In genomic region chr14:88837495-88837894, GRCh38 we compare ENCODE assay signal across 32 cellular contexts. TPM values are rescaled to one million over a fixed set of nuclear protein-coding genes. Genes with fewer than 3 reads are reported as not detected.
"Had no signal": no experiment of that assay in that cellular context is flagged by ENCODE, and none has a peak within 500 bp of the region (broad histone marks: within the 10 kb centered on the region; RNA-seq: fewer than 3 reads in every experiment).

No MANE protein-coding gene starts in this region.

- H3K9me3 ChIP-seq: Peyer's patch, SJSA1 had no signal

- H3K36me3 ChIP-seq: brain microvascular endothelial cell, Peyer's patch, SJSA1 had no signal

- ATAC-seq: activated CD8-positive, alpha-beta memory T cell treated with anti-CD3 and anti-CD28 coated beads, Interleukin-2, amount 10 ng/mL, durations not matched to agents 7 days and 5 days; PC-3 had no signal

- H3K4me1 ChIP-seq: Peyer's patch had no signal

- H3K27ac ChIP-seq: brain microvascular endothelial cell, Peyer's patch, SJSA1, VCaP had no signal

- H3K4me1 Mint-ChIP-seq: activated B cell treated with CpG ODN at 0.5 μM for 24 hours; activated CD4-positive, alpha-beta memory T cell treated with anti-CD3 and anti-CD28 coated beads, Interleukin-2, amount 10 ng/mL, durations not matched to agents 7 days and 5 days; activated CD8-positive, alpha-beta memory T cell treated with anti-CD3 and anti-CD28 coated beads, Interleukin-2, amount 10 ng/mL, durations not matched to agents 7 days and 5 days; activated naive CD4-positive, alpha-beta T cell treated with anti-CD3 and anti-CD28 coated beads, Interleukin-2, amount 10 ng/mL, durations not matched to agents 7 days and 5 days had no signal

- H3K4me3 ChIP-seq: Peyer's patch, SJSA1 had no signal

- DNase-seq: activated B cell treated with CpG ODN at 0.5 μM for 24 hours; activated CD4-positive, alpha-beta memory T cell treated with anti-CD3 and anti-CD28 coated beads, Interleukin-2, amount 10 ng/mL, durations not matched to agents 7 days and 5 days; activated CD4-positive, alpha-beta T cell treated with anti-CD3 and anti-CD28 coated beads for 1 hour; activated CD4-positive, alpha-beta T cell treated with anti-CD3 and anti-CD28 coated beads for 48 hours; activated CD8-positive, alpha-beta memory T cell treated with anti-CD3 and anti-CD28 coated beads for 24 hours; activated CD8-positive, alpha-beta memory T cell treated with anti-CD3 and anti-CD28 coated beads, Interleukin-2, amount 10 ng/mL, durations not matched to agents 7 days and 5 days; activated CD8-positive, alpha-beta memory T cell treated with anti-CD3 and anti-CD28 coated beads, Interleukin-2, amount 50 U/mL, for 48 hours; activated effector memory CD4-positive, alpha-beta T cell treated with Interleukin-2 at 50 U/mL for 16 hours; activated naive CD4-positive, alpha-beta T cell treated with anti-CD3 and anti-CD28 coated beads, Interleukin-2, amount 10 ng/mL, durations not matched to agents 7 days and 5 days; activated T-cell treated with anti-CD3 and anti-CD28 coated beads, Interleukin-2, amount 50 U/mL, for 48 hours; amniotic stem cell; aorta; brain microvascular endothelial cell; central memory CD4-positive, alpha-beta T cell; Karpas-422; NCI-H1105; NCI-H187 treated with DMSO at 0.1 percent for 48 hours; NCI-H226; NCI-H524 treated with DMSO at 0.1 percent for 48 hours; NCI-H748 treated with DMSO at 0.1 percent for 48 hours; NK-92 treated with Interleukin-12 subunit alpha and Interleukin-12 subunit beta, amount 100 ng/mL, for 24 hours; PC-3; Peyer's patch; RPMI8226; SHP77 treated with DMSO at 0.1 percent for 48 hours; SW 1271; T-helper 1 cell; T-helper 2 cell; T-helper 9 cell had no signal

- H3K27ac Mint-ChIP-seq: activated B cell treated with CpG ODN at 0.5 μM for 24 hours; activated CD4-positive, alpha-beta memory T cell treated with anti-CD3 and anti-CD28 coated beads, Interleukin-2, amount 10 ng/mL, durations not matched to agents 7 days and 5 days; activated CD8-positive, alpha-beta memory T cell treated with anti-CD3 and anti-CD28 coated beads, Interleukin-2, amount 10 ng/mL, durations not matched to agents 7 days and 5 days; activated naive CD4-positive, alpha-beta T cell treated with anti-CD3 and anti-CD28 coated beads, Interleukin-2, amount 10 ng/mL, durations not matched to agents 7 days and 5 days; activated naive CD8-positive, alpha-beta T cell had no signal

- H3K27me3 Mint-ChIP-seq: activated CD8-positive, alpha-beta memory T cell treated with anti-CD3 and anti-CD28 coated beads, Interleukin-2, amount 10 ng/mL, durations not matched to agents 7 days and 5 days had no signal

- H3K36me3 Mint-ChIP-seq: activated CD8-positive, alpha-beta memory T cell treated with anti-CD3 and anti-CD28 coated beads, Interleukin-2, amount 10 ng/mL, durations not matched to agents 7 days and 5 days; activated naive CD4-positive, alpha-beta T cell treated with anti-CD3 and anti-CD28 coated beads, Interleukin-2, amount 10 ng/mL, durations not matched to agents 7 days and 5 days had no signal

- H3K9me3 Mint-ChIP-seq: activated B cell treated with CpG ODN at 0.5 μM for 24 hours; activated CD4-positive, alpha-beta memory T cell treated with anti-CD3 and anti-CD28 coated beads, Interleukin-2, amount 10 ng/mL, durations not matched to agents 7 days and 5 days; activated naive CD4-positive, alpha-beta T cell treated with anti-CD3 and anti-CD28 coated beads, Interleukin-2, amount 10 ng/mL, durations not matched to agents 7 days and 5 days had no signal

- H3K4me3 Mint-ChIP-seq: activated B cell treated with CpG ODN at 0.5 μM for 24 hours; activated CD4-positive, alpha-beta memory T cell treated with anti-CD3 and anti-CD28 coated beads, Interleukin-2, amount 10 ng/mL, durations not matched to agents 7 days and 5 days; activated CD8-positive, alpha-beta memory T cell treated with anti-CD3 and anti-CD28 coated beads, Interleukin-2, amount 10 ng/mL, durations not matched to agents 7 days and 5 days; activated naive CD4-positive, alpha-beta T cell treated with anti-CD3 and anti-CD28 coated beads, Interleukin-2, amount 10 ng/mL, durations not matched to agents 7 days and 5 days; activated naive CD8-positive, alpha-beta T cell had no signal

- H3K27me3 ChIP-seq: brain microvascular endothelial cell, Peyer's patch, SJSA1 had no signal

RNA-seq across cellular contexts. Expression of gene EML5, which starts 44.7 kb away (rescaled TPM):
- total RNA-seq: SJSA1 had no signal
